25 cellular contexts compared by ENCODE assay signal in the genomic region with DNA sequence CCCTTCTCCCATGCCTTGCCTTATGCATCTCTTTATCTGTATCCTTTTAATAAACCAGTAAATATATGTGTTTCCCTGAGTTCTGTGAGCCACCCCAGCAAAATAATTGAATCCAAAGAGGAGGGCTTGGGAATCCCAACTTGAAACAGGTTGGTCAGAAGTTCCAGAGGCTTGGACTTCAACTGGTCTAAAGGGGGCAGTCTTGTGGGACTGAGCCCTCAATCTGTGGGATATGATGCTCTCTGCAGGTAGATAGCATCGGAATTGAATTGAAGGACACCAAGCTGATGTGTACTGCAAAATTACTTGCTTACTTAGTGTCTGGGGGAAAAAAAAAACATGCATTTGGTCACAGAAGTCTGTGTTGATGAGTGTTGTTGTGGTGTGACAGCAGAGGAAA.
"Had no signal": no experiment of that assay in that cellular context is flagged by ENCODE, and none has a peak within 500 bp of the region (broad histone marks: within the 10 kb centered on the region; RNA-seq: fewer than 3 reads in every experiment).

No MANE protein-coding gene starts in this region.

- H3K4me3 Mint-ChIP-seq: naive thymus-derived CD8-positive, alpha-beta T cell; nephron; stimulated activated naive B cell treated with anti-CD40 and anti-IgM and Interleukin-4, amounts not matched to agents 10 μg/mL and 1 μg/mL and 100 μg/mL, for 72 hours had no signal

- H2AFZ ChIP-seq: hepatocyte had no signal

- H3K27ac Mint-ChIP-seq: naive thymus-derived CD8-positive, alpha-beta T cell; nephron; stimulated activated naive B cell treated with anti-CD40 and anti-IgM and Interleukin-4, amounts not matched to agents 10 μg/mL and 1 μg/mL and 100 μg/mL, for 72 hours had no signal

- FAIRE-seq: pancreas had no signal

- H3K36me3 ChIP-seq: left ventricle myocardium inferior, pancreas, prostate gland, stomach, thyroid gland, transverse colon, upper lobe of left lung, vagina had no signal

- H3K27me3 ChIP-seq: hepatocyte, pancreas, stomach, testis, thyroid gland, transverse colon, upper lobe of left lung, vagina had no signal

- H3K4me3 ChIP-seq: hepatocyte, left ventricle myocardium inferior, lung, pancreas, prostate gland, skin epidermis, stomach, testis, thyroid gland, transverse colon, upper lobe of left lung, vagina had no signal

- H3K9me3 Mint-ChIP-seq: stimulated activated naive B cell treated with anti-CD40 and anti-IgM and Interleukin-4, amounts not matched to agents 10 μg/mL and 1 μg/mL and 100 μg/mL, for 72 hours had no signal

- ATAC-seq: naive thymus-derived CD8-positive, alpha-beta T cell; pancreas; right cardiac atrium; sciatic nerve; stimulated activated naive B cell treated with anti-CD40 and anti-IgM and Interleukin-4, amounts not matched to agents 10 μg/mL and 1 μg/mL and 100 μg/mL, for 72 hours; stimulated activated naive CD8-positive, alpha-beta T cell treated with anti-CD3 and anti-CD28 coated beads, Interleukin-15, Interleukin-2, amounts not matched to agents 100 U/mL and 50 U/mL, for 24 hours had no signal

- H3K4me1 Mint-ChIP-seq: naive thymus-derived CD8-positive, alpha-beta T cell; nephron; stimulated activated naive B cell treated with anti-CD40 and anti-IgM and Interleukin-4, amounts not matched to agents 10 μg/mL and 1 μg/mL and 100 μg/mL, for 72 hours had no signal

- H3K36me3 Mint-ChIP-seq: naive thymus-derived CD8-positive, alpha-beta T cell; stimulated activated naive B cell treated with anti-CD40 and anti-IgM and Interleukin-4, amounts not matched to agents 10 μg/mL and 1 μg/mL and 100 μg/mL, for 72 hours had no signal

- H3K4me1 ChIP-seq: left ventricle myocardium inferior, pancreas, prostate gland, stomach, testis, thyroid gland, transverse colon, upper lobe of left lung, vagina had no signal

- H3K79me2 ChIP-seq: hepatocyte had no signal

- DNase-seq: islet precursor cell; left ventricle myocardium inferior; naive thymus-derived CD8-positive, alpha-beta T cell; pancreas; posterior cingulate gyrus; retina; right cardiac atrium; stimulated activated CD4-positive, alpha-beta T cell treated with anti-CD3 and anti-CD28 coated beads, Interleukin-12 subunit alpha, Interleukin-12 subunit beta, amount 100 ng/mL, for 4 hours; stimulated activated CD4-positive, alpha-beta T cell treated with anti-CD3 and anti-CD28 coated beads, Interleukin-15, amount 100 ng/mL, for 24 hours; stimulated activated CD4-positive, alpha-beta T cell treated with anti-CD3 and anti-CD28 coated beads, Interleukin-2, amount 100 ng/mL, for 24 hours; stimulated activated CD4-positive, alpha-beta T cell treated with anti-CD3 and anti-CD28 coated beads, Interleukin-4, amount 100 ng/mL, for 1 hour; stimulated activated naive B cell treated with anti-CD40 and anti-IgM and Interleukin-4, amounts not matched to agents 10 μg/mL and 1 μg/mL and 100 μg/mL, for 72 hours; stimulated activated naive CD8-positive, alpha-beta T cell treated with anti-CD3 and anti-CD28 coated beads, Interleukin-15, Interleukin-2, amounts not matched to agents 100 U/mL and 50 U/mL, for 24 hours; stomach; testis; thyroid gland; transverse colon; upper lobe of left lung had no signal

- H3K9me3 ChIP-seq: left ventricle myocardium inferior, pancreas, prostate gland, stomach, testis, thyroid gland, transverse colon, upper lobe of left lung, vagina had no signal

- H3K4me2 ChIP-seq: hepatocyte had no signal

- H3K27me3 Mint-ChIP-seq: stimulated activated naive B cell treated with anti-CD40 and anti-IgM and Interleukin-4, amounts not matched to agents 10 μg/mL and 1 μg/mL and 100 μg/mL, for 72 hours had no signal

- H3K27ac ChIP-seq: hepatocyte, left ventricle myocardium inferior, pancreas, prostate gland, skin epidermis, stomach, testis, thyroid gland, transverse colon, upper lobe of left lung, vagina had no signal
